Comparison of ENCODE assay signal across 27 cellular contexts in the genomic region with DNA sequence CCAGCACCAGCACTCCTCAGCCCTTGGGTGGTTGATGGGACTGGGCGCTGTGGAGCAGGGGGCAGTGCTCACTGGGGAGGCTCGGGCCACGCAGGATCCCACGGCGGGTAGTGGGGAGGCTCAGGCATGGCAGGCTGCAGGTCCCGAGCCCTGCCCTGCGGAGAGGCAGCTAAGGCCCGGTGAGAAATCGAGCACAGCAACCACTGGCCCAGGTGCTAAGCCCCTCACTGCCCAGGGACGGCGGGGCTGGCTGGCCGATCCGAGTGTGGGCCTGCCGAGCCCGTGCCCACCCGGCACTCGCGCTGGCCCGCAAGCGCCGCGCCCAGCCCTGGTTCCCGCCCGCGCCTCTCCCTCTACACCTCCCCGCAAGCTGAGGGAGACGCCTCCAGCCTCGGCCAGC.
"Had no signal": no experiment of that assay in that cellular context is flagged by ENCODE, and none has a peak within 500 bp of the region (broad histone marks: within the 10 kb centered on the region; RNA-seq: fewer than 3 reads in every experiment).

No MANE protein-coding gene starts in this region.

- FAIRE-seq: endometrium, islet of Langerhans, keratinocyte had no signal

- H3K27me3 ChIP-seq: colonic mucosa, esophagus squamous epithelium, gastrocnemius medialis, left lung had no signal

- H3K4me1 Mint-ChIP-seq: endodermal cell, mesothelial cell of epicardium had no signal

- DNase-seq: colonic mucosa; cortex of kidney; effector CD8-positive, alpha-beta T cell; effector memory CD8-positive, alpha-beta T cell; endodermal cell; erythroblast; esophagus squamous epithelium; foreskin fibroblast; foreskin melanocyte; gastrocnemius medialis; glutamatergic neuron; head of caudate nucleus; heart right ventricle; hippocampal formation; left cardiac atrium; left lung; left ventricle myocardium superior; lower lobe of right lung; mesenchymal stem cell; mucosa of descending colon; naive B cell had no signal

- H3K9me3 ChIP-seq: colonic mucosa, esophagus squamous epithelium, gastrocnemius medialis, heart right ventricle, left lung, lower lobe of right lung, mucosa of descending colon had no signal

- H3K27ac ChIP-seq: colonic mucosa, epithelial cell of prostate, esophagus squamous epithelium, gastrocnemius medialis, heart right ventricle, left lung, lower lobe of right lung had no signal

- H3K27ac Mint-ChIP-seq: dendritic cell treated with granulocyte-macrophage colony-stimulating factor and Interleukin-4, amounts not matched to agents 40 ng/mL and 50 ng/mL, for 4 days; effector memory CD8-positive, alpha-beta T cell; endodermal cell; mesothelial cell of epicardium; naive B cell had no signal

- H3K36me3 ChIP-seq: colonic mucosa, esophagus squamous epithelium, gastrocnemius medialis, heart right ventricle, left lung, lower lobe of right lung had no signal

- H3K4me1 ChIP-seq: colonic mucosa, esophagus squamous epithelium, gastrocnemius medialis, heart right ventricle, left lung, lower lobe of right lung had no signal

- H3K4me3 ChIP-seq: colonic mucosa, esophagus squamous epithelium, gastrocnemius medialis, heart right ventricle, left lung, lower lobe of right lung, mucosa of descending colon had no signal

- H3K9me3 Mint-ChIP-seq: dendritic cell treated with granulocyte-macrophage colony-stimulating factor and Interleukin-4, amounts not matched to agents 40 ng/mL and 50 ng/mL, for 4 days; effector memory CD8-positive, alpha-beta T cell; endodermal cell; mesothelial cell of epicardium; naive B cell had no signal

- H3K36me3 Mint-ChIP-seq: mesothelial cell of epicardium, naive B cell had no signal

- H3K4me3 Mint-ChIP-seq: dendritic cell treated with granulocyte-macrophage colony-stimulating factor and Interleukin-4, amounts not matched to agents 40 ng/mL and 50 ng/mL, for 4 days; effector memory CD8-positive, alpha-beta T cell; endodermal cell; mesothelial cell of epicardium had no signal
